ENCODE assay signal across 13 cellular contexts in the genomic region with DNA sequence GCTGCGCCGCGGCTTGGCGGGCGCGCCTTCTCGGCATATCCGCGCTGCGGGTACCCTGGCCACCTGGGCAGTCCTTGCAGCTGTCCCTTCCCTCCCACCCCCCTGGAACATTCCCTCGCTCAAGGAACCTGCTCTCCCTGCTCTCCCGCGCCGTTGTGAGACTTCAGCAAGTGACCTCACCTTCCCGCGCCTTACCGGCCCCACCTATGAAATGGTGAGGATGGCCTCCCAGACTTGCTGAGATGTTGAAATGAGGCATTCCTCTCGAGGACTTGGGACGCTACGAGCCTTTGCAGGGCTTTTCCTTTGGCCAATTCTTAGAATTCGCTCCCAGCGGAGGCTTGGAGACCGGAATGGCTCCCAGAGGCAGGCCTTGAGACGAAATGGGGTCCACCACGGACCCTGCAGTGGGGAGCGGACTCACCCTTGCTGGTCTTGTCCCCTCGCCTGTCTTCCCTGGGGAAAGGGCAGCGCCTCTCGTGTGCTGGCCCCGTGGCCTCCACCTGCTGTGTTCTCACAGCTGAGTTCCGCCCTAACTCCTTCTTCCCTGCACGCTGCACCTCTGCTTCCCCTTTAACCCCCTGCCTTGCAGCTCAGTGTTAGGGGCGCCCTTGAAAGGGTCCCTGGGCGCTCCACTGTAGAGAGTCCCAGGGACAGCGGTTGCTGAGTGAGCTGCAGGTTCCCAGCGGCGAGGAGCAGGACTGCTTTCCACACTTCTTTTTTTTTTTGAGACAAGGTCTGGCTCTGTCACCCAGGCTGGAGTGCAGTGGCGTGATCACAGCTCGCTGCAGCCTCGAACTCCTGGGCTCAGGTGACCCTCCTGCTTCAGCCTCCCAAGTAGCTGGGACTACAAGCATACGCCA. TPM values are rescaled to one million over a fixed set of nuclear protein-coding genes. Genes with fewer than 3 reads are reported as not detected.
DNase-seq lines count a peak whose midpoint lies in the region; ATAC-seq and TF ChIP-seq lines count a peak whose summit lies in the region.
"Had no signal": no experiment of that assay in that cellular context is flagged by ENCODE, and none has a peak within 500 bp of the region (broad histone marks: within the 10 kb centered on the region; RNA-seq: fewer than 3 reads in every experiment).

No MANE protein-coding gene starts in this region.

- intact Hi-C loops in cardiac septum (cut with DNase I), result no loop called here

- H3K36me3 Mint-ChIP-seq in naive B cell (no peaks in the 10 kb centered on the region), type B pancreatic cell (peaks cover 3% of the 10 kb centered on the region)
- H3K36me3 Mint-ChIP-seq: natural killer cell had no signal

- H3K9me3 Mint-ChIP-seq in naive B cell (no peaks in the 10 kb centered on the region), type B pancreatic cell (no peaks in the 10 kb centered on the region)
- H3K9me3 Mint-ChIP-seq: natural killer cell had no signal

- DNase-seq in NCI-H748 (lab: John Stamatoyannopoulos, UW; ENCODE audit: unreplicated experiment), result peak; percentile 39
- no peak for DNase-seq in NCI-H748 treated with DMSO at 0.1 percent for 48 hours (lab: John Stamatoyannopoulos, UW)
- DNase-seq in cardiac septum (ENCODE audit: low spot score), result peak; percentile 41
- no peak for DNase-seq in naive B cell
- DNase-seq in type B pancreatic cell (ENCODE audit: extremely low spot score, unreplicated experiment), result no peak
- DNase-seq: DND-41, natural killer cell, NCI-H446, SHP77, testis had no signal

- no peak for ATAC-seq in naive B cell (ENCODE audit: low read depth in 2 of 2)
- ATAC-seq in GM18505 (IDR thresholded peaks at IDR 0.05; ENCODE audit: unreplicated experiment), result no peak
- no peak for ATAC-seq in HG02840 (IDR thresholded peaks at IDR 0.05; ENCODE audit: low FRiP score, unreplicated experiment)
- ATAC-seq in GM18867 (IDR thresholded peaks at IDR 0.05; ENCODE audit: unreplicated experiment), result no peak

- H3K27me3 Mint-ChIP-seq in naive B cell (peaks cover 62 to 85% (median 82%) of the 10 kb centered on the region in 3 donors), type B pancreatic cell (peaks cover 92% of the 10 kb centered on the region)

- TF ChIP-seq POLR2A in GM18505 (IDR thresholded peaks at IDR 0.05; ENCODE audit: borderline replicate concordance, extremely low read depth, insufficient read depth, insufficient read length), result no peak

- H3K4me3 Mint-ChIP-seq in naive B cell (peak overlapping the region in 5 of 8 donors; percentile 16 to 70 (median 43)), type B pancreatic cell (peak overlapping the region; percentile 84)
- H3K4me3 Mint-ChIP-seq: natural killer cell had no signal

- H3K27ac Mint-ChIP-seq in naive B cell (no peak overlapping the region), type B pancreatic cell (no peak overlapping the region)
- H3K27ac Mint-ChIP-seq: natural killer cell had no signal

- H3K4me1 Mint-ChIP-seq in naive B cell (peaks cover 0 to 13% (median 8%) of the 10 kb centered on the region in 3 donors), type B pancreatic cell (ENCODE audit: unreplicated experiment) (peaks cover 9% of the 10 kb centered on the region)
- H3K4me1 Mint-ChIP-seq: natural killer cell had no signal

- no peak for TF ChIP-seq CTCF in type B pancreatic cell (conservative IDR thresholded peaks at IDR 0.05)

RNA-seq across cellular contexts. Expression of a gene that starts 0.9 kb away (rescaled TPM):
- total RNA-seq in cardiac septum (5.3 TPM), type B pancreatic cell (ENCODE audit: low replicate concordance) (0.12 and 0.86 TPM in 2 replicates)
- not detected for polyA plus RNA-seq in naive B cell (ENCODE audit: low read depth in 6 of 6)
- total RNA-seq: natural killer cell had no signal

Comparison
In these comparisons a context has a peak if more than half of its experiments do, and no peak if none do; other contexts are left out.
1. DNase-seq: peak in NCI-H748 (single experiment) and cardiac septum (single experiment); none in NCI-H748 treated with DMSO at 0.1 percent for 48 hours (single experiment), naive B cell (single experiment) and type B pancreatic cell (single experiment).